16 cellular contexts compared by ENCODE assay signal in the genomic region with DNA sequence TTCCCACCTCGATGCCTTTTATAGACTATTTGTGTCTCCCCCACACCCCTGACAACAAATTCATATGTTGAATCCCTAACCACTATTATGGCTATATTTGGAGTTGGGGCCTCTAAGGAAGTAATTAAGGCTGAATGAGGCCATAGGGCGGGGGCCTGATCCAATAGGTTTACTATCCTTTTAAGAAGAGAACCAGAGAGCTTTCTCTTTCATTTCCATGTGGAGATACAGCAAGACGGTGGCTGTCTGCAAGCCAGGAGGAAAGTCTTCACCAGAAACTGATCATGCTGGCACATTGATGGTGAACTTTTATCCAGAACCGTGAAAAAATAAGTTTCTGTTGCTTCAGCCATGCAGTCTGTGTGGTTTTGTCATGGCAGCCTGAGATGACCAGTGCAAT. TPM values are rescaled to one million over a fixed set of nuclear protein-coding genes. Genes with fewer than 3 reads are reported as not detected.
DNase-seq lines count a peak whose midpoint lies in the region; ATAC-seq and TF ChIP-seq lines count a peak whose summit lies in the region.
"Had no signal": no experiment of that assay in that cellular context is flagged by ENCODE, and none has a peak within 500 bp of the region (broad histone marks: within the 10 kb centered on the region; RNA-seq: fewer than 3 reads in every experiment).

No MANE protein-coding gene starts in this region.

- no peak overlapping the region for H3K4me3 ChIP-seq in colonic mucosa
- H3K4me3 ChIP-seq in mucosa of rectum (ENCODE audit: low read length in 2 of 2), result peak overlapping the region; percentile 41 to 43
- H3K4me3 ChIP-seq in tibial artery, result no peak overlapping the region
- H3K4me3 ChIP-seq: GM23338 had no signal

- H3K9me3 ChIP-seq in colonic mucosa (no peaks in the 10 kb centered on the region), mucosa of rectum (ENCODE audit: control insufficient read depth in 2 of 2, low read length in 2 of 2) (no peaks in the 10 kb centered on the region), tibial artery (no peaks in the 10 kb centered on the region)

- TF ChIP-seq CTCF in colonic mucosa (IDR thresholded peaks at IDR 0.05), result no peak
- TF ChIP-seq CTCF in tibial artery (IDR thresholded peaks at IDR 0.05), result no peak

- H3K27me3 ChIP-seq in colonic mucosa (no peaks in the 10 kb centered on the region), mucosa of rectum (ENCODE audit: control insufficient read depth in 2 of 2, insufficient read depth in 2 of 2, low read length in 2 of 2) (no peaks in the 10 kb centered on the region), tibial artery (no peaks in the 10 kb centered on the region)

- intact Hi-C loops in colonic mucosa (cut with DNase I) (no loop called here), tibial artery (cut with DNase I; ENCODE audit: low total_unique reads) (no loop called here)

- peak overlapping the region; percentile 26 to 66 for H3K9ac ChIP-seq in colonic mucosa (ENCODE audit: low read depth in 2 of 2, low read length in 2 of 2)
- peak overlapping the region in 1 of 2 donors; percentile 49 for H3K9ac ChIP-seq in mucosa of rectum (ENCODE audit: low read depth in 1 of 2, low read length in 2 of 2)

- H3K27ac ChIP-seq in colonic mucosa, result peak overlapping the region; percentile 85
- peak overlapping the region; percentile 95 to 97 for H3K27ac ChIP-seq in mucosa of rectum (ENCODE audit: low read depth in 2 of 2, low read length in 2 of 2)
- H3K27ac ChIP-seq in tibial artery, result peak overlapping the region; percentile 14 to 52
- H3K27ac ChIP-seq: 22Rv1 had no signal

- no peak for ATAC-seq in GM21723 (IDR thresholded peaks at IDR 0.05; ENCODE audit: unreplicated experiment)
- ATAC-seq: GM23338 had no signal

- H3K4me1 ChIP-seq in colonic mucosa (peaks cover 13% of the 10 kb centered on the region), mucosa of rectum (ENCODE audit: control insufficient read depth in 2 of 2, insufficient read depth in 2 of 2, low read length in 2 of 2) (peaks cover 19 to 53% of the 10 kb centered on the region in 2 donors), tibial artery (peaks cover 0 to 29% (median 0%) of the 10 kb centered on the region in 4 donors)

- DNase-seq in NCI-H82 (lab: John Stamatoyannopoulos, UW), result peak; percentile 41
- no peak for DNase-seq in NCI-H82 treated with DMSO at 0.1 percent for 48 hours (lab: John Stamatoyannopoulos, UW; ENCODE audit: unreplicated experiment)
- peak; percentile 59 for DNase-seq in colonic mucosa
- no peak for DNase-seq in tibial artery
- DNase-seq in NCI-H446 treated with DMSO at 0.1 percent for 48 hours (lab: John Stamatoyannopoulos, UW), result no peak
- DNase-seq in SW 1271 (lab: John Stamatoyannopoulos, UW), result no peak
- DNase-seq: C1 segment of cervical spinal cord, DMS 273 treated with DMSO at 0.1 percent for 48 hours, NCI-H1417, NCI-H2029 treated with DMSO at 0.1 percent for 48 hours had no signal

- no peaks in the 10 kb centered on the region for H3K36me3 ChIP-seq in colonic mucosa
- no peaks in the 10 kb centered on the region for H3K36me3 ChIP-seq in mucosa of rectum (ENCODE audit: control insufficient read depth in 2 of 2, insufficient read depth in 2 of 2, low read length in 2 of 2)
- H3K36me3 ChIP-seq in tibial artery, result no peaks in the 10 kb centered on the region

RNA-seq across cellular contexts. Expression of a gene that starts 38.9 kb away (rescaled TPM):
- 10 to 100 TPM; 72.8 to 74.9 TPM for total RNA-seq in colonic mucosa
- total RNA-seq: GM23338, HT1080, LHCN-M2 had no signal

Comparison
In these comparisons a context has a peak if more than half of its experiments do, and no peak if none do; other contexts are left out.
1. DNase-seq: peak in NCI-H82 (single experiment) and colonic mucosa (single experiment); none in NCI-H82 treated with DMSO at 0.1 percent for 48 hours (single experiment), tibial artery (0 of 2), NCI-H446 treated with DMSO at 0.1 percent for 48 hours (single experiment) and SW 1271 (0 of 2).
2. H3K27ac ChIP-seq: peak in every context shown above with its lines; median percentile 96 in mucosa of rectum; 85 in colonic mucosa; 33 in tibial artery.
3. H3K4me3 ChIP-seq: peak in mucosa of rectum (2 of 2); none in colonic mucosa (single experiment) and tibial artery (0 of 2).